Comparison of ENCODE assay signal across 8 cellular contexts in genomic region chr4:82360298-82361177, GRCh38. TPM values are rescaled to one million over a fixed set of nuclear protein-coding genes. Genes with fewer than 3 reads are reported as not detected.
DNase-seq lines count a peak whose midpoint lies in the region; TF ChIP-seq lines count a peak whose summit lies in the region.

No MANE protein-coding gene starts in this region.

- no peak overlapping the region for H2AFZ ChIP-seq in hepatocyte

- H4K20me1 ChIP-seq in hepatocyte (ENCODE audit: insufficient read depth, poor library complexity, severe bottlenecking) = peaks cover 98% of the 10 kb centered on the region

- TF ChIP-seq CTCF in LNCAP (IDR thresholded peaks at IDR 0.05) (peak; percentile 52), adrenal gland (IDR thresholded peaks at IDR 0.05) (peak; percentile 42 to 74 (median 58)), hepatocyte (IDR thresholded peaks at IDR 0.05; ENCODE audit: poor library complexity) (peak; percentile 65), stomach (IDR thresholded peaks at IDR 0.05) (peak in 5 of 7 experiments; percentile 25 to 69 (median 53))

- TF ChIP-seq POLR2A in adrenal gland (IDR thresholded peaks at IDR 0.05) (no peak), stomach (IDR thresholded peaks at IDR 0.05) (no peak)

- H3K27me3 ChIP-seq in adrenal gland (no peaks in the 10 kb centered on the region), hepatocyte (no peaks in the 10 kb centered on the region), stomach (no peaks in the 10 kb centered on the region)

- H3K4me2 ChIP-seq in hepatocyte = no peak overlapping the region

- H3K4me3 ChIP-seq in adrenal gland (no peak overlapping the region), hepatocyte (no peak overlapping the region), stomach (no peak overlapping the region)

- WGBS in adrenal gland, 4 donors = 88 to 94% (median 89%) methylated on average over 4 of the region's 4 CpGs
- WGBS in hepatocyte (ENCODE audit: low lambda C conversion rate, missing lambda C conversion rate) = 95% methylated on average over 4 of the region's 4 CpGs
- WGBS in stomach, 5 donors = 86 to 90% (median 88%) methylated on average over 4 of the region's 4 CpGs

- H3K36me3 ChIP-seq in adrenal gland (replicated peaks in 1 of 2) (peaks cover 0 to 25% of the 10 kb centered on the region in 2 donors), hepatocyte (replicated peaks; ENCODE audit: insufficient read depth, low read depth) (peaks cover 6% of the 10 kb centered on the region), stomach (peaks cover 20 to 32% (median 30%) of the 10 kb centered on the region in 4 donors)

- TF ChIP-seq EP300 in stomach (IDR thresholded peaks at IDR 0.05) = no peak

- no peaks in the 10 kb centered on the region for H3K9me2 ChIP-seq in hepatocyte (replicated peaks; ENCODE audit: insufficient read depth)

- DNase-seq in NCI-H146 (lab: John Stamatoyannopoulos, UW) = peak; percentile 24
- no peak for DNase-seq in NCI-H146 treated with DMSO at 0.1 percent for 48 hours (lab: John Stamatoyannopoulos, UW; ENCODE audit: unreplicated experiment)
- no peak for DNase-seq in adrenal gland
- peak; percentile 20 for DNase-seq in hepatocyte (ENCODE audit: low spot score)
- DNase-seq in stomach = no peak
- DNase-seq in NCI-H1092 treated with DMSO at 0.1 percent for 48 hours (lab: John Stamatoyannopoulos, UW) = no peak
- no peak for DNase-seq in activated CD8-positive, alpha-beta memory T cell treated with anti-CD3 and anti-CD28 coated beads, Interleukin-2, amount 50 U/mL, for 4 hours

- intact Hi-C loops in adrenal gland (cut with DNase I) (no loop called here), stomach (cut with DNase I; ENCODE audit: low total_unique reads) (no loop called here)

- peaks cover 99% of the 10 kb centered on the region for H3K79me2 ChIP-seq in hepatocyte

- H3K9me3 ChIP-seq in adrenal gland (replicated peaks in 1 of 3) (no peaks in the 10 kb centered on the region), hepatocyte (ENCODE audit: low read depth) (no peaks in the 10 kb centered on the region), stomach (no peaks in the 10 kb centered on the region)

- H3K4me1 ChIP-seq in adrenal gland (replicated peaks in 1 of 2) = peaks cover 12 to 86% of the 10 kb centered on the region in 2 donors
- peaks cover 7% of the 10 kb centered on the region for H3K4me1 ChIP-seq in hepatocyte (ENCODE audit: insufficient read depth)
- H3K4me1 ChIP-seq in stomach = peaks cover 48 to 92% (median 70%) of the 10 kb centered on the region in 4 donors

- H3K27ac ChIP-seq in adrenal gland (no peak overlapping the region), hepatocyte (no peak overlapping the region), stomach (peak overlapping the region in 2 of 5 donors; percentile 31 to 40)

RNA-seq across cellular contexts. Expression of gene HNRNPD, which starts 13.3 kb away (rescaled TPM):
- total RNA-seq in adrenal gland (100 to 1,000 TPM in 4 of 8 donors, 10 to 100 TPM in 4; 32.2 to 158 (median 79.2) TPM), hepatocyte (54.0 and 58.4 TPM in 2 replicates), stomach (100 to 1,000 TPM in 2 of 5 donors, 10 to 100 TPM in 3; 87.0 to 179 (median 95.7) TPM)
- polyA plus RNA-seq in adrenal gland (100 to 1,000 TPM; 117 to 430 (median 138) TPM), hepatocyte (231 and 263 TPM in 2 replicates), stomach (100 to 1,000 TPM; 112 to 161 (median 143) TPM)

Comparison
In these comparisons a context has a peak if more than half of its experiments do, and no peak if none do; other contexts are left out.
1. DNase-seq: peak in NCI-H146 (single experiment) and hepatocyte (single experiment); none in NCI-H146 treated with DMSO at 0.1 percent for 48 hours (single experiment), adrenal gland (0 of 7), stomach (single experiment), NCI-H1092 treated with DMSO at 0.1 percent for 48 hours (single experiment) and activated CD8-positive, alpha-beta memory T cell treated with anti-CD3 and anti-CD28 coated beads, Interleukin-2, amount 50 U/mL, for 4 hours (single experiment).
2. Peak in every context shown above with its lines, with median percentiles within 50 percentile points of each other: CTCF ChIP-seq.